1 cellular context compared by ENCODE assay signal in genomic region chr17:76388966-76389888, GRCh38.
TF ChIP-seq lines count a peak whose summit lies in the region.

No MANE protein-coding gene starts in this region.

TF ChIP-seq in K562, 482 proteins besides CTCF, POLR2A, EP300 and RAD21 (continued from another document):
- TF ChIP-seq NR0B1 (IDR thresholded peaks at IDR 0.05; ENCODE audit: partially characterized antibody): no peak
